In the genomic region with DNA sequence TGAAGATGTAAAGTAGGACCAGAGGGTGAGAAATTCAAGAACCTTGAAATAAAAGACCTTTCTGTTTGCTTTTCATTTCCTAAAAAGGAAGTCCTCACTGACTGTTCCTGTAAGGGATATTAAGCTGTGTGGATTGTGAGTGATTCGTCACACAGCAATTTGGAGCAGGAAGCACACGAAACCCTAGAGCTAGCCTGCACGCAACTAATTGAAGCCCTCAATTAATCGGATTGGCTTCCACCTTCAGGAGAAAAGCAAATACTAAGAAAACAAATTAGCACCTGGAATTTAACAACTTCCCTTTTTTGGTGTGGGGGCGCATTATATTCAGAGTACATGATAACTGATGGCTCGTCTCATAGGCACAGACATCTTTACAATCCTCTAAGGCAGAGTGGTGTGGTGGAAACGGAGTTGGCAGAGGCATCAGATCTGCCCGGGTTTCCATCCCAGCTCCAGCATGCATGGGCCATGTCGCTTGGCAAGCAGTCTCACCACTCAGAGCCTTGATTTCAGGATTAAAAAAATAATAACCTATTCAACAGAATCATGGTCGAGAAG, we compare ENCODE assay signal across 8 cellular contexts.
DNase-seq lines count a peak whose midpoint lies in the region; ATAC-seq and TF ChIP-seq lines count a peak whose summit lies in the region.

No MANE protein-coding gene starts in this region.

- no peak for TF ChIP-seq CTCF in activated CD8-positive, alpha-beta T cell treated with anti-CD3 and anti-CD28 coated beads for 36 hours (IDR thresholded peaks at IDR 0.05)

- TF ChIP-seq POLR2A in erythroblast (IDR thresholded peaks at IDR 0.05; ENCODE audit: low read length) = no peak

- CTCF ChIA-PET in activated CD8-positive, alpha-beta T cell treated with anti-CD3 and anti-CD28 coated beads for 36 hours (lab: Charles Lee) = interaction anchor here (0.6 to 6.8 kb wide), 30 partner anchors 9 to 677 kb away, joined by 3 to 55 read pairs (median 4); no protein-coding TSS in a partner anchor

- POLR2A ChIA-PET in activated CD8-positive, alpha-beta T cell treated with anti-CD3 and anti-CD28 coated beads for 36 hours (lab: Charles Lee) = interaction anchor here (0.6 to 1.5 kb wide), 2 partner anchors 190 to 195 kb away, joined by 3 read pairs; no protein-coding TSS in a partner anchor

- no peaks in the 10 kb centered on the region for H3K9me3 Mint-ChIP-seq in activated CD8-positive, alpha-beta T cell treated with anti-CD3 and anti-CD28 coated beads for 36 hours

- peak overlapping the region; percentile 39 for H3K27ac Mint-ChIP-seq in T-helper 17 cell
- H3K27ac Mint-ChIP-seq in activated CD8-positive, alpha-beta T cell treated with anti-CD3 and anti-CD28 coated beads for 36 hours = no peak overlapping the region

- H3K4me1 Mint-ChIP-seq in T-helper 17 cell = peaks cover 13% of the 10 kb centered on the region
- H3K4me1 Mint-ChIP-seq in activated CD8-positive, alpha-beta T cell treated with anti-CD3 and anti-CD28 coated beads for 36 hours (ENCODE audit: low read depth) = peaks cover 9% of the 10 kb centered on the region

- peak; percentile 28 for ATAC-seq in HG02678 (IDR thresholded peaks at IDR 0.05; ENCODE audit: unreplicated experiment)
- ATAC-seq in T-helper 17 cell = no peak
- no peak for ATAC-seq in activated CD8-positive, alpha-beta T cell treated with anti-CD3 and anti-CD28 coated beads for 36 hours

- H3K27me3 Mint-ChIP-seq in T-helper 17 cell = peaks cover 41% of the 10 kb centered on the region
- peaks cover 7% of the 10 kb centered on the region for H3K27me3 Mint-ChIP-seq in activated CD8-positive, alpha-beta T cell treated with anti-CD3 and anti-CD28 coated beads for 36 hours

- H3K9me3 ChIP-seq in T-helper 17 cell (ENCODE audit: control insufficient read depth, low read length, poor library complexity, severe bottlenecking) = no peaks in the 10 kb centered on the region

- intact Hi-C loops in activated CD8-positive, alpha-beta T cell treated with anti-CD3 and anti-CD28 coated beads for 36 hours (cut with micrococcal nuclease) = loop anchor here (5.0 kb wide), 1 partner anchor 135 kb away; no protein-coding TSS in a partner anchor

- in situ Hi-C loops in ACHN (cut with HindIII; ENCODE audit: low pct_ligation_motif_present, low pct_unique_long_range_greater_than_20kb, low sequenced_read_pairs) = loop anchor here (25.0 kb wide), 1 partner anchor 190 kb away; no protein-coding TSS in a partner anchor

- H3K4me3 Mint-ChIP-seq in T-helper 17 cell = peak overlapping the region; percentile 45
- no peak overlapping the region for H3K4me3 Mint-ChIP-seq in activated CD8-positive, alpha-beta T cell treated with anti-CD3 and anti-CD28 coated beads for 36 hours

- peaks cover 7% of the 10 kb centered on the region for H3K36me3 Mint-ChIP-seq in T-helper 17 cell (ENCODE audit: low read depth)
- no peaks in the 10 kb centered on the region for H3K36me3 Mint-ChIP-seq in activated CD8-positive, alpha-beta T cell treated with anti-CD3 and anti-CD28 coated beads for 36 hours (ENCODE audit: low read depth)

- peak; percentile 56 for DNase-seq in ACHN
- no peak for DNase-seq in T-helper 17 cell
- peak; percentile 17 for DNase-seq in iPS-NIHi11 (ENCODE audit: low spot score)
- DNase-seq in erythroblast (lab: John Stamatoyannopoulos, UW) = no peak
- no peak for DNase-seq in NCI-H1694 (lab: John Stamatoyannopoulos, UW)
- no peak for DNase-seq in activated CD8-positive, alpha-beta T cell treated with anti-CD3 and anti-CD28 coated beads for 36 hours
- DNase-seq in SK-N-DZ (ENCODE audit: low spot score) = no peak

Comparison
In these comparisons a context has a peak if more than half of its experiments do, and no peak if none do; other contexts are left out.
1. DNase-seq: peak in ACHN (single experiment) and iPS-NIHi11 (single experiment); none in T-helper 17 cell (0 of 3), erythroblast (0 of 2), NCI-H1694 (single experiment), activated CD8-positive, alpha-beta T cell treated with anti-CD3 and anti-CD28 coated beads for 36 hours (single experiment) and SK-N-DZ (single experiment).